26 cellular contexts compared by ENCODE assay signal in the genomic region with DNA sequence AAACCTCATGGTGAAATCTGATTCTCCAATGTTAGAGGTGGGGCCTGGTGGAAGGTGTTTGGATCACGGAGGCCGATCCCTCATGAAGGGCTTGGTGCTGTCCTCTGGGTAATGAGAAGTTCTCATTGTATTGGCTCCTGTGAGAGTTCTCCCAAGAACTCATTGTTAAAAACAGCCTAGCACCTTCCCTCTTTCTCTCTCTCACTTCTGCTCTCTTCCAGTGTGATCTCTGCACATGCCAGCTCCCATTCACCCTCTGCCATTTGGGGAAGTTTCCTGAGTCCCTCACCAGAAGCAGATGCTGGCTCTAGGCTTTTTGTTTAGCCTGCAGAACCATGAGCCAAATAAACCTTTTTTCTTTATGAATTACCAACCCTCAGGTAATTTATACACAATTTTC. TPM values are rescaled to one million over a fixed set of nuclear protein-coding genes. Genes with fewer than 3 reads are reported as not detected.
A peak's percentile ranks its signal among the peaks of the same experiment; 100 is the strongest.
DNase-seq lines count a peak whose midpoint lies in the region; ATAC-seq and TF ChIP-seq lines count a peak whose summit lies in the region.
"Had no signal": no experiment of that assay in that cellular context is flagged by ENCODE, and none has a peak within 500 bp of the region (broad histone marks: within the 10 kb centered on the region; RNA-seq: fewer than 3 reads in every experiment).

No MANE protein-coding gene starts in this region.

- no peak overlapping the region for H3K4me3 ChIP-seq in HL-60 (replicated peaks; ENCODE audit: insufficient read depth, low read length)
- no peak overlapping the region for H3K4me3 ChIP-seq in NB4 (ENCODE audit: low read depth, low read length)
- peak overlapping the region; percentile 42 for H3K4me3 ChIP-seq in endodermal cell (ENCODE audit: low read length)
- no peak overlapping the region for H3K4me3 ChIP-seq in prostate gland
- H3K4me3 ChIP-seq: PC-9, thyroid gland had no signal

- peaks cover 12% of the 10 kb centered on the region for H3K36me3 Mint-ChIP-seq in endodermal cell (ENCODE audit: low read depth)
- H3K36me3 Mint-ChIP-seq in activated CD4-positive, alpha-beta memory T cell treated with anti-CD3 and anti-CD28 coated beads, Interleukin-2, amount 10 ng/mL, durations not matched to agents 7 days and 5 days (ENCODE audit: low read depth): peaks cover under 1% of the 10 kb centered on the region
- peaks cover 4 to 5% of the 10 kb centered on the region in 2 donors for H3K36me3 Mint-ChIP-seq in stimulated activated naive B cell treated with anti-CD40 and anti-IgM and Interleukin-4, amounts not matched to agents 10 μg/mL and 1 μg/mL and 100 μg/mL, for 72 hours

- peak overlapping the region; percentile 96 for H3K27ac Mint-ChIP-seq in endodermal cell
- H3K27ac Mint-ChIP-seq in activated CD4-positive, alpha-beta memory T cell treated with anti-CD3 and anti-CD28 coated beads, Interleukin-2, amount 10 ng/mL, durations not matched to agents 7 days and 5 days: no peak overlapping the region
- H3K27ac Mint-ChIP-seq in stimulated activated naive B cell treated with anti-CD40 and anti-IgM and Interleukin-4, amounts not matched to agents 10 μg/mL and 1 μg/mL and 100 μg/mL, for 72 hours: no peak overlapping the region
- H3K27ac Mint-ChIP-seq: activated CD4-positive, alpha-beta T cell treated with anti-CD3 and anti-CD28 coated beads, Interleukin-2, amount 10 ng/mL, durations not matched to agents 7 days and 5 days; CD4-positive, alpha-beta memory T cell; memory B cell; stimulated activated naive CD8-positive, alpha-beta T cell treated with anti-CD3 and anti-CD28 coated beads, Interleukin-15, Interleukin-2, amounts not matched to agents 100 ng/mL and 50 ng/mL, for 24 hours had no signal

- CTCF ChIA-PET in activated CD4-positive, alpha-beta memory T cell treated with anti-CD3 and anti-CD28 coated beads, Interleukin-2, amount 10 ng/mL, durations not matched to agents 7 days and 5 days (lab: Charles Lee): no interaction called here

- H3K4me3 Mint-ChIP-seq in endodermal cell: peak overlapping the region; percentile 25
- H3K4me3 Mint-ChIP-seq in activated CD4-positive, alpha-beta memory T cell treated with anti-CD3 and anti-CD28 coated beads, Interleukin-2, amount 10 ng/mL, durations not matched to agents 7 days and 5 days: no peak overlapping the region
- no peak overlapping the region for H3K4me3 Mint-ChIP-seq in stimulated activated naive B cell treated with anti-CD40 and anti-IgM and Interleukin-4, amounts not matched to agents 10 μg/mL and 1 μg/mL and 100 μg/mL, for 72 hours
- H3K4me3 Mint-ChIP-seq: activated CD4-positive, alpha-beta T cell treated with anti-CD3 and anti-CD28 coated beads, Interleukin-2, amount 10 ng/mL, durations not matched to agents 7 days and 5 days; activated T-cell treated with anti-CD3 and anti-CD28 coated beads, Interleukin-2, amount 50 U/mL, for 4 hours; memory B cell; stimulated activated naive CD8-positive, alpha-beta T cell treated with anti-CD3 and anti-CD28 coated beads, Interleukin-15, Interleukin-2, amounts not matched to agents 100 ng/mL and 50 ng/mL, for 24 hours had no signal

- H3K27ac ChIP-seq in HL-60 (replicated peaks): 0 out of 2 replicates have a peak overlapping the region, but pooled peaks have one; percentile 12
- no peak overlapping the region for H3K27ac ChIP-seq in endodermal cell (ENCODE audit: low read depth, low read length)
- H3K27ac ChIP-seq in prostate gland: no peak overlapping the region
- H3K27ac ChIP-seq: brain microvascular endothelial cell, neutrophil, PC-9, thyroid gland, WERI-Rb-1 had no signal

- DNase-seq in HL-60 (ENCODE audit: low read depth in 1 of 2, low spot score in 1 of 2) (peak in 1 of 2 experiments; percentile 52), NB4 (ENCODE audit: low read depth) (peak; percentile 31), endodermal cell (peak; percentile 70), pons (ENCODE audit: low spot score) (peak; percentile 73), DMS114 treated with DMSO at 0.1 percent for 48 hours (lab: John Stamatoyannopoulos, UW; ENCODE audit: unreplicated experiment) (no peak), prostate gland (ENCODE audit: low spot score) (no peak)
- no peak for DNase-seq in activated CD4-positive, alpha-beta memory T cell treated with anti-CD3 and anti-CD28 coated beads, Interleukin-2, amount 10 ng/mL, durations not matched to agents 7 days and 5 days
- no peak for DNase-seq in stimulated activated naive B cell treated with anti-CD40 and anti-IgM and Interleukin-4, amounts not matched to agents 10 μg/mL and 1 μg/mL and 100 μg/mL, for 72 hours
- DNase-seq: activated CD4-positive, alpha-beta T cell treated with anti-CD3 and anti-CD28 coated beads, Interleukin-2, amount 10 ng/mL, durations not matched to agents 7 days and 5 days; activated T-cell treated with anti-CD3 and anti-CD28 coated beads, Interleukin-2, amount 50 U/mL, for 4 hours; brain microvascular endothelial cell; CD4-positive, alpha-beta memory T cell; DMS 273 treated with DMSO at 0.1 percent for 48 hours; effector CD8-positive, alpha-beta T cell; IMR-90; left cardiac atrium; NCI-H1436 treated with DMSO at 0.1 percent for 48 hours; PC-9; SHP77; SW 1271; T-helper 9 cell; thyroid gland; WERI-Rb-1 had no signal

- peak overlapping the region; percentile 36 for H3K9ac ChIP-seq in endodermal cell (ENCODE audit: extremely low read depth, low read length, poor library complexity, severe bottlenecking)

- H3K4me1 ChIP-seq in endodermal cell (ENCODE audit: control insufficient read depth, insufficient read depth, low read length) (peaks cover 4% of the 10 kb centered on the region), prostate gland (replicated peaks) (no peaks in the 10 kb centered on the region)

- TF ChIP-seq POLR2A in NB4 (IDR thresholded peaks at IDR 0.05; ENCODE audit: extremely low read depth, insufficient read length) (no peak), prostate gland (IDR thresholded peaks at IDR 0.05) (no peak)

- TF ChIP-seq CTCF in HL-60 (IDR thresholded peaks at IDR 0.05; ENCODE audit: insufficient read depth, low read length) (no peak), NB4 (IDR thresholded peaks at IDR 0.05; ENCODE audit: low read depth, low read length) (no peak), endodermal cell (conservative IDR thresholded peaks at IDR 0.05) (no peak), prostate gland (IDR thresholded peaks at IDR 0.05) (no peak)

- H3K27me3 ChIP-seq in HL-60 (ENCODE audit: insufficient read depth, poor library complexity, severe bottlenecking): no peaks in the 10 kb centered on the region
- no peaks in the 10 kb centered on the region for H3K27me3 ChIP-seq in endodermal cell (ENCODE audit: control insufficient read depth, insufficient read depth, low read length, poor library complexity, severe bottlenecking)
- no peaks in the 10 kb centered on the region for H3K27me3 ChIP-seq in prostate gland (replicated peaks; ENCODE audit: insufficient read depth)
- H3K27me3 ChIP-seq: brain microvascular endothelial cell, neutrophil, thyroid gland had no signal

- POLR2A ChIA-PET in activated CD4-positive, alpha-beta memory T cell treated with anti-CD3 and anti-CD28 coated beads, Interleukin-2, amount 10 ng/mL, durations not matched to agents 7 days and 5 days (lab: Charles Lee): no interaction called here

- WGBS in endodermal cell (ENCODE audit: insufficient coverage in 1 of 2, insufficient read length in 1 of 2), 2 experiments: 61% methylated on average over 2 of the region's 2 CpGs; no CpG with 5 or more reads in 1 of the 2 experiments
- 93% methylated on average over 2 of the region's 2 CpGs for WGBS in prostate gland

- peaks cover 5% of the 10 kb centered on the region for H3K9me3 Mint-ChIP-seq in endodermal cell
- no peaks in the 10 kb centered on the region for H3K9me3 Mint-ChIP-seq in activated CD4-positive, alpha-beta memory T cell treated with anti-CD3 and anti-CD28 coated beads, Interleukin-2, amount 10 ng/mL, durations not matched to agents 7 days and 5 days
- peaks cover 0 to 1% of the 10 kb centered on the region in 2 donors for H3K9me3 Mint-ChIP-seq in stimulated activated naive B cell treated with anti-CD40 and anti-IgM and Interleukin-4, amounts not matched to agents 10 μg/mL and 1 μg/mL and 100 μg/mL, for 72 hours
- H3K9me3 Mint-ChIP-seq: activated CD4-positive, alpha-beta T cell treated with anti-CD3 and anti-CD28 coated beads, Interleukin-2, amount 10 ng/mL, durations not matched to agents 7 days and 5 days; activated T-cell treated with anti-CD3 and anti-CD28 coated beads, Interleukin-2, amount 50 U/mL, for 4 hours; CD4-positive, alpha-beta memory T cell; stimulated activated naive CD8-positive, alpha-beta T cell treated with anti-CD3 and anti-CD28 coated beads, Interleukin-15, Interleukin-2, amounts not matched to agents 100 ng/mL and 50 ng/mL, for 24 hours had no signal

- H3K27me3 Mint-ChIP-seq in endodermal cell (ENCODE audit: insufficient read depth): no peaks in the 10 kb centered on the region
- H3K27me3 Mint-ChIP-seq in activated CD4-positive, alpha-beta memory T cell treated with anti-CD3 and anti-CD28 coated beads, Interleukin-2, amount 10 ng/mL, durations not matched to agents 7 days and 5 days: no peaks in the 10 kb centered on the region
- H3K27me3 Mint-ChIP-seq in stimulated activated naive B cell treated with anti-CD40 and anti-IgM and Interleukin-4, amounts not matched to agents 10 μg/mL and 1 μg/mL and 100 μg/mL, for 72 hours: no peaks in the 10 kb centered on the region
- H3K27me3 Mint-ChIP-seq: activated CD4-positive, alpha-beta T cell treated with anti-CD3 and anti-CD28 coated beads, Interleukin-2, amount 10 ng/mL, durations not matched to agents 7 days and 5 days; CD4-positive, alpha-beta memory T cell; memory B cell; stimulated activated naive CD8-positive, alpha-beta T cell treated with anti-CD3 and anti-CD28 coated beads, Interleukin-15, Interleukin-2, amounts not matched to agents 100 ng/mL and 50 ng/mL, for 24 hours had no signal

- H3K4me1 Mint-ChIP-seq in endodermal cell: peaks cover 51% of the 10 kb centered on the region
- H3K4me1 Mint-ChIP-seq in activated CD4-positive, alpha-beta memory T cell treated with anti-CD3 and anti-CD28 coated beads, Interleukin-2, amount 10 ng/mL, durations not matched to agents 7 days and 5 days: peaks cover 27% of the 10 kb centered on the region
- H3K4me1 Mint-ChIP-seq in stimulated activated naive B cell treated with anti-CD40 and anti-IgM and Interleukin-4, amounts not matched to agents 10 μg/mL and 1 μg/mL and 100 μg/mL, for 72 hours: peaks cover 9 to 29% of the 10 kb centered on the region in 2 donors

- intact Hi-C loops in prostate gland (cut with DNase I): no loop called here

- H3K9me3 ChIP-seq in endodermal cell (ENCODE audit: control insufficient read depth, low read length) (peaks cover 5% of the 10 kb centered on the region), prostate gland (no peaks in the 10 kb centered on the region)
- H3K9me3 ChIP-seq: neutrophil, thyroid gland had no signal

- H3K36me3 ChIP-seq in endodermal cell (ENCODE audit: control insufficient read depth, insufficient read depth, low read length) (no peaks in the 10 kb centered on the region), prostate gland (no peaks in the 10 kb centered on the region)
- H3K36me3 ChIP-seq: brain microvascular endothelial cell, neutrophil, thyroid gland, WERI-Rb-1 had no signal

- ATAC-seq in stimulated activated naive B cell treated with anti-CD40 and anti-IgM and Interleukin-4, amounts not matched to agents 10 μg/mL and 1 μg/mL and 100 μg/mL, for 72 hours (replicated peaks): no peak
- ATAC-seq: activated T-cell treated with anti-CD3 and anti-CD28 coated beads, Interleukin-2, amount 50 U/mL, for 4 hours; left cardiac atrium had no signal

RNA-seq across cellular contexts. Expression of gene SUCLA2, which starts 3.1 kb away (rescaled TPM):
- total RNA-seq in endodermal cell (10 to 100 TPM; 78.8 to 79.0 TPM), prostate gland (10 to 100 TPM; 42.1 to 45.7 TPM)
- polyA plus RNA-seq in endodermal cell (2013, experiment 1 of 2): 55.5 TPM
- polyA plus RNA-seq in endodermal cell (2013, experiment 2 of 2): 52.2 TPM
- total RNA-seq in activated CD4-positive, alpha-beta memory T cell treated with anti-CD3 and anti-CD28 coated beads, Interleukin-2, amount 10 ng/mL, durations not matched to agents 7 days and 5 days: 10 to 100 TPM; 26.7 to 29.1 TPM

RNA-seq across cellular contexts. Expression of gene NUDT15, which starts 33.3 kb away (rescaled TPM):
- total RNA-seq in endodermal cell (10 to 100 TPM; 42.0 to 59.8 TPM), prostate gland (10 to 100 TPM; 11.7 to 26.9 TPM)
- polyA plus RNA-seq in endodermal cell (2013, experiment 1 of 2): 33.3 TPM
- polyA plus RNA-seq in endodermal cell (2013, experiment 2 of 2): 31.8 TPM
- total RNA-seq in activated CD4-positive, alpha-beta memory T cell treated with anti-CD3 and anti-CD28 coated beads, Interleukin-2, amount 10 ng/mL, durations not matched to agents 7 days and 5 days: 10 to 100 TPM; 10.9 to 11.0 TPM

Comparison
In these comparisons a context has a peak if more than half of its experiments do, and no peak if none do; other contexts are left out.
1. DNase-seq: peak in NB4 (single experiment), endodermal cell (single experiment) and pons (single experiment); none in activated CD4-positive, alpha-beta memory T cell treated with anti-CD3 and anti-CD28 coated beads, Interleukin-2, amount 10 ng/mL, durations not matched to agents 7 days and 5 days (single experiment), stimulated activated naive B cell treated with anti-CD40 and anti-IgM and Interleukin-4, amounts not matched to agents 10 μg/mL and 1 μg/mL and 100 μg/mL, for 72 hours (single experiment), DMS114 treated with DMSO at 0.1 percent for 48 hours (single experiment) and prostate gland (single experiment).